In genomic region chr4:121881213-121881612, GRCh38 we compare ENCODE assay signal across 1 cellular context.
TF ChIP-seq lines count a peak whose summit lies in the region.

No MANE protein-coding gene starts in this region.

TF ChIP-seq in SK-N-SH treated with all-trans-retinoic acid at 6 μM for 48 hours, 23 proteins besides CTCF, POLR2A, EP300 and RAD21 (continued from another document):
- TF ChIP-seq TSHZ2 (CRISPR knock-in tag; IDR thresholded peaks at IDR 0.05) (no peak), ZFP30 (CRISPR knock-in tag; IDR thresholded peaks at IDR 0.05) (no peak), GLIS3 (CRISPR knock-in tag; IDR thresholded peaks at IDR 0.05) (no peak), ZC3H10 (CRISPR knock-in tag; IDR thresholded peaks at IDR 0.05) (no peak), ZNF8 (CRISPR knock-in tag; IDR thresholded peaks at IDR 0.05) (no peak)
